ENCODE assay signal across 18 cellular contexts in the genomic region with DNA sequence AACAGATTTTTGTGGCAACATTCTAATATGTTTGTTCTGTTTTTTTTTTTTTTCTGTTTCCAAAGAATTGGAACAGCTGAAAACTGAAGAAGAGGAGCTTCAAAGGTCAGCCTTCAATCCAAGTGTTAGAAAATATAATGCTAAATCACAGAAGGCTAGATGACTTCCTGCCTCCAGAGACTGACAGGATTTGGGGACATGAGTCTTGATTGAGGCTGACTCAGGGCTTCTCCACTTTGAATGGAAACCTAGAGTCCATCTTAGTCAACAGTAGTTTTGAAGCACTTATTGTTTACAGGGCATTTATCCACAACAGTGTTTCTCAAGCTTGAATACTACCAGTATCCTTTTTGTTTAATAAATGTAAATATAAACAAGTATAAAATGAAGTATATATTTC. TPM values are rescaled to one million over a fixed set of nuclear protein-coding genes. Genes with fewer than 3 reads are reported as not detected.
A peak's percentile ranks its signal among the peaks of the same experiment; 100 is the strongest.
DNase-seq lines count a peak whose midpoint lies in the region; ATAC-seq, FAIRE-seq and TF ChIP-seq lines count a peak whose summit lies in the region.
"Had no signal": no experiment of that assay in that cellular context is flagged by ENCODE, and none has a peak within 500 bp of the region (broad histone marks: within the 10 kb centered on the region; RNA-seq: fewer than 3 reads in every experiment).

No MANE protein-coding gene starts in this region.

- BruUV-seq in HepG2 (replicated peaks; lab: Mats Ljungman, UMichigan): TSS peak; percentile 73

- peak overlapping the region; percentile 63 for H3K4me2 ChIP-seq in HepG2 (ENCODE audit: low read depth, low read length)

- no peak for FAIRE-seq in HepG2 (lab: Jason Lieb, UNC)
- FAIRE-seq in small intestine (lab: Jason Lieb, UNC): no peak

- H4K20me1 ChIP-seq in HepG2 (ENCODE audit: insufficient read depth, low read length): no peaks in the 10 kb centered on the region

- no peak for TF ChIP-seq POLR2A in HepG2 (IDR thresholded peaks at IDR 0.05; ENCODE audit: insufficient read depth in 1 of 2, low read depth in 2 of 2, low read length in 2 of 2)

- peaks cover 2% of the 10 kb centered on the region for H3K36me3 Mint-ChIP-seq in T-helper 17 cell (ENCODE audit: low read depth)
- H3K36me3 Mint-ChIP-seq in activated CD4-positive, alpha-beta T cell treated with anti-CD3 and anti-CD28 coated beads, Interleukin-2, amount 10 ng/mL, durations not matched to agents 7 days and 5 days (ENCODE audit: low read depth): peaks cover 62% of the 10 kb centered on the region

- DNase-seq in NCI-H1930 (lab: John Stamatoyannopoulos, UW) (peak; percentile 13 to 22), T-helper 17 cell (no peak), HepG2 (ENCODE audit: low spot score) (peak; percentile 10), small intestine (peak; percentile 27), LoVo (ENCODE audit: low spot score) (no peak)
- no peak for DNase-seq in activated CD8-positive, alpha-beta memory T cell treated with anti-CD3 and anti-CD28 coated beads for 24 hours
- no peak for DNase-seq in activated CD4-positive, alpha-beta T cell treated with anti-CD3 and anti-CD28 coated beads, Interleukin-2, amount 10 ng/mL, durations not matched to agents 7 days and 5 days
- DNase-seq: BE2C; Calu3; CD4-positive, alpha-beta T cell; KBM-7; NCI-H1436; NCI-H2081; NCI-H510A; NCI-H774; Right ventricle myocardium superior had no signal

- H3K9me3 ChIP-seq in T-helper 17 cell (ENCODE audit: control insufficient read depth, low read length, poor library complexity, severe bottlenecking) (no peaks in the 10 kb centered on the region), HepG2 (ENCODE audit: low read length) (no peaks in the 10 kb centered on the region), small intestine (ENCODE audit: control insufficient read depth, low read depth) (no peaks in the 10 kb centered on the region)
- H3K9me3 ChIP-seq: BE2C, HAP-1 had no signal

- H3K27ac Mint-ChIP-seq in T-helper 17 cell: peak overlapping the region; percentile 72
- H3K27ac Mint-ChIP-seq in activated CD4-positive, alpha-beta T cell treated with anti-CD3 and anti-CD28 coated beads, Interleukin-2, amount 10 ng/mL, durations not matched to agents 7 days and 5 days: no peak overlapping the region
- H3K27ac Mint-ChIP-seq: CD4-positive, alpha-beta T cell had no signal

- H3K79me2 ChIP-seq in HepG2 (ENCODE audit: insufficient read depth, low read length): no peaks in the 10 kb centered on the region

- H3K36me3 ChIP-seq in HepG2 (replicated peaks in 1 of 2; ENCODE audit: control insufficient read depth in 1 of 2, insufficient read depth in 2 of 2, low read length in 2 of 2): peaks cover 2 to 19% of the 10 kb centered on the region in 2 experiments; a peak in 4 of 5 replicates
- no peaks in the 10 kb centered on the region for H3K36me3 ChIP-seq in small intestine (ENCODE audit: control insufficient read depth in 2 of 2, insufficient read depth in 2 of 2, low read length in 2 of 2)

- H3K27me3 Mint-ChIP-seq in T-helper 17 cell: no peaks in the 10 kb centered on the region
- H3K27me3 Mint-ChIP-seq in activated CD4-positive, alpha-beta T cell treated with anti-CD3 and anti-CD28 coated beads, Interleukin-2, amount 10 ng/mL, durations not matched to agents 7 days and 5 days: no peaks in the 10 kb centered on the region
- H3K27me3 Mint-ChIP-seq: CD4-positive, alpha-beta T cell had no signal

- TF ChIP-seq RAD21 in HepG2 (CRISPR knock-in tag; IDR thresholded peaks at IDR 0.05): no peak

- H3K4me1 ChIP-seq in HepG2 (ENCODE audit: insufficient read depth, low read length) (peaks cover 20% of the 10 kb centered on the region), small intestine (ENCODE audit: control insufficient read depth in 2 of 2, insufficient read depth in 1 of 2, low read depth in 1 of 2, low read length in 1 of 2) (no peaks in the 10 kb centered on the region)
- H3K4me1 ChIP-seq: HAP-1 had no signal

- CTCF ChIA-PET in HepG2 (lab: Yijun Ruan, JAX; ENCODE audit: low intra/inter-chr PET ratio, low total read pairs): no interaction called here
- CTCF ChIA-PET in activated CD4-positive, alpha-beta T cell treated with anti-CD3 and anti-CD28 coated beads, Interleukin-2, amount 10 ng/mL, durations not matched to agents 7 days and 5 days (lab: Charles Lee): interaction anchor here (0.7 to 1.4 kb wide), 4 partner anchors 11 to 243 kb away, joined by 3 to 6 read pairs (median 4); a partner anchor contains a TSS

- H3K9ac ChIP-seq in HepG2 (ENCODE audit: insufficient read depth, low read depth, low read length): peak overlapping the region; percentile 55

- peak overlapping the region; percentile 90 for H3K27ac ChIP-seq in HepG2 (ENCODE audit: extremely low read length, insufficient read depth, low read length)
- H3K27ac ChIP-seq in small intestine (ENCODE audit: low read depth in 1 of 2, low read length in 1 of 2): peak overlapping the region in 1 of 2 donors; percentile 20

- in situ Hi-C loops in HepG2 (cut with HindIII; ENCODE audit: extremely low pct_ligation_motif_present, low pct_unique_long_range_greater_than_20kb): no loop called here

- no peak for TF ChIP-seq CTCF in HepG2 (CRISPR knock-in tag; IDR thresholded peaks at IDR 0.05)

- intact Hi-C loops in HepG2 (cut with micrococcal nuclease; ENCODE audit: unreplicated experiment): no loop called here

- H3K27me3 ChIP-seq in HepG2 (ENCODE audit: control insufficient read depth in 1 of 2, insufficient read depth in 2 of 2, low read length in 2 of 2) (no peaks in the 10 kb centered on the region), small intestine (ENCODE audit: control insufficient read depth in 2 of 2, insufficient read depth in 2 of 2, low read length in 2 of 2) (no peaks in the 10 kb centered on the region)
- H3K27me3 ChIP-seq: BE2C had no signal

- H3K4me3 Mint-ChIP-seq in T-helper 17 cell: no peak overlapping the region
- H3K4me3 Mint-ChIP-seq in activated CD4-positive, alpha-beta T cell treated with anti-CD3 and anti-CD28 coated beads, Interleukin-2, amount 10 ng/mL, durations not matched to agents 7 days and 5 days: no peak overlapping the region
- H3K4me3 Mint-ChIP-seq: CD4-positive, alpha-beta T cell had no signal

- no peaks in the 10 kb centered on the region for H3K9me3 Mint-ChIP-seq in activated CD4-positive, alpha-beta T cell treated with anti-CD3 and anti-CD28 coated beads, Interleukin-2, amount 10 ng/mL, durations not matched to agents 7 days and 5 days
- H3K9me3 Mint-ChIP-seq: CD4-positive, alpha-beta T cell had no signal

- H2AFZ ChIP-seq in HepG2 (ENCODE audit: low read length): peak overlapping the region; percentile 70

- POLR2A ChIA-PET in HepG2 (lab: Yijun Ruan, JAX): interaction anchor here (0.8 to 2.4 kb wide), 5 partner anchors 11 to 157 kb away, joined by 3 to 17 read pairs (median 5); a partner anchor contains a TSS
- POLR2A ChIA-PET in activated CD4-positive, alpha-beta T cell treated with anti-CD3 and anti-CD28 coated beads, Interleukin-2, amount 10 ng/mL, durations not matched to agents 7 days and 5 days (lab: Charles Lee): interaction anchor here (0.6 kb wide), 1 partner anchor 94 kb away, joined by 4 read pairs; no protein-coding TSS in a partner anchor

- H3K4me3 ChIP-seq in HepG2 (replicated peaks in 1 of 3; ENCODE audit: insufficient read depth in 1 of 3, low read depth in 2 of 3, low read length in 3 of 3) (peak overlapping the region; percentile 22 to 52 (median 29); a peak in 3 of 6 replicates), small intestine (ENCODE audit: low read depth in 1 of 2, low read length in 2 of 2) (no peak overlapping the region)
- H3K4me3 ChIP-seq: HAP-1 had no signal

- ATAC-seq in T-helper 17 cell: no peak
- ATAC-seq in HepG2: no peak
- ATAC-seq: Panc1 had no signal

- TF ChIP-seq EP300 in HepG2 (IDR thresholded peaks at IDR 0.05; ENCODE audit: low read depth in 2 of 2, low read length in 2 of 2) (no peak), HepG2 (CRISPR knock-in tag; IDR thresholded peaks at IDR 0.05; ENCODE audit: borderline replicate concordance) (no peak)

- H3K4me1 Mint-ChIP-seq in T-helper 17 cell: peaks cover 5% of the 10 kb centered on the region
- no peaks in the 10 kb centered on the region for H3K4me1 Mint-ChIP-seq in activated CD4-positive, alpha-beta T cell treated with anti-CD3 and anti-CD28 coated beads, Interleukin-2, amount 10 ng/mL, durations not matched to agents 7 days and 5 days

RNA-seq across cellular contexts. Expression of a gene that starts 44.5 kb away (rescaled TPM):
- 1 to 10 TPM; 1.5 to 2.0 TPM for total RNA-seq in T-helper 17 cell
- total RNA-seq in HepG2 (2016; rRNA removed; fragmentation: Illumina TruSeq; extraction: Trizol): 12.8 and 20.6 TPM in 2 replicates
- 3.3 and 4.3 TPM in 2 replicates for total RNA-seq in HepG2 (2016; cell fraction: cytosol; rRNA removed; fragmentation: Illumina TruSeq; extraction: Trizol; ENCODE audit: low read depth)
- 15.4 and 17.8 TPM in 2 replicates for total RNA-seq in HepG2 (2016; cell fraction: insoluble cytoplasmic fraction; rRNA removed; fragmentation: Illumina TruSeq; extraction: Trizol)
- total RNA-seq in HepG2 (2016; cell fraction: membrane; rRNA removed; fragmentation: Illumina TruSeq; extraction: Trizol): 6.5 and 7.3 TPM in 2 replicates
- total RNA-seq in HepG2 (2016; cell fraction: nucleus; rRNA removed; fragmentation: Illumina TruSeq; extraction: Trizol): 10.1 and 12.1 TPM in 2 replicates
- 6.2 and 8.5 TPM in 2 replicates for polyA plus RNA-seq in HepG2 (2011; rRNA removed)
- 6.3 and 7.9 TPM in 2 replicates for polyA plus RNA-seq in HepG2 (2011; cell fraction: cytosol; rRNA removed)
- polyA plus RNA-seq in HepG2 (2011; cell fraction: nucleus; rRNA removed): 4.9 and 5.2 TPM in 2 replicates
- 3.7 and 8.8 TPM in 2 replicates for polyA plus RNA-seq in HepG2 (2012)
- 2.7 and 3.1 TPM in 2 replicates for polyA plus RNA-seq in HepG2 (2016; cell fraction: cytosol; fragmentation: Illumina TruSeq; extraction: Trizol; ENCODE audit: low read depth)
- polyA plus RNA-seq in HepG2 (2016; cell fraction: insoluble cytoplasmic fraction; fragmentation: Illumina TruSeq; extraction: Trizol; ENCODE audit: low read depth): 42.2 and 42.8 TPM in 2 replicates
- 6.1 and 7.0 TPM in 2 replicates for polyA plus RNA-seq in HepG2 (2016; cell fraction: membrane; fragmentation: Illumina TruSeq; extraction: Trizol; ENCODE audit: low read depth)
- 18.7 and 21.0 TPM in 2 replicates for polyA plus RNA-seq in HepG2 (2016; cell fraction: nucleus; fragmentation: Illumina TruSeq; extraction: Trizol; ENCODE audit: insufficient read depth, low read depth)
- polyA minus RNA-seq in HepG2 (2011; rRNA and poly(A)+ RNA removed; ENCODE audit: low replicate concordance): 23.6 and 59.0 TPM in 2 replicates
- 2.3 and 6.5 TPM in 2 replicates for polyA minus RNA-seq in HepG2 (2011; cell fraction: cytosol; rRNA and poly(A)+ RNA removed)
- 4.8 and 7.3 TPM in 2 replicates for polyA minus RNA-seq in HepG2 (2011; cell fraction: nucleus; rRNA and poly(A)+ RNA removed)
- polyA plus RNA-seq in small intestine: 1 to 10 TPM in 2 of 3 donors, under 1 TPM in 1; 0.89 to 8.4 (median 1.9) TPM
- total RNA-seq in activated CD4-positive, alpha-beta T cell treated with anti-CD3 and anti-CD28 coated beads, Interleukin-2, amount 10 ng/mL, durations not matched to agents 7 days and 5 days: 10 to 100 TPM; 59.9 to 66.7 TPM

RNA-seq across cellular contexts. Expression of a gene that starts 56.4 kb away (rescaled TPM):
- total RNA-seq in T-helper 17 cell: 1 to 10 TPM in 1 of 2 donors, under 1 TPM in 1; 0.77 to 4.6 TPM
- 21.4 and 34.5 TPM in 2 replicates for total RNA-seq in HepG2 (2016; rRNA removed; fragmentation: Illumina TruSeq; extraction: Trizol)
- total RNA-seq in HepG2 (2016; cell fraction: cytosol; rRNA removed; fragmentation: Illumina TruSeq; extraction: Trizol; ENCODE audit: low read depth): 3.5 and 3.7 TPM in 2 replicates
- 20.6 and 35.0 TPM in 2 replicates for total RNA-seq in HepG2 (2016; cell fraction: insoluble cytoplasmic fraction; rRNA removed; fragmentation: Illumina TruSeq; extraction: Trizol)
- 4.5 and 7.0 TPM in 2 replicates for total RNA-seq in HepG2 (2016; cell fraction: membrane; rRNA removed; fragmentation: Illumina TruSeq; extraction: Trizol)
- total RNA-seq in HepG2 (2016; cell fraction: nucleus; rRNA removed; fragmentation: Illumina TruSeq; extraction: Trizol): 32.4 and 33.6 TPM in 2 replicates
- 6.1 and 8.0 TPM in 2 replicates for polyA plus RNA-seq in HepG2 (2011; rRNA removed)
- polyA plus RNA-seq in HepG2 (2011; cell fraction: cytosol; rRNA removed): 2.0 and 3.8 TPM in 2 replicates
- polyA plus RNA-seq in HepG2 (2011; cell fraction: nucleus; rRNA removed): 3.9 and 5.0 TPM in 2 replicates
- 9.1 and 16.9 TPM in 2 replicates for polyA plus RNA-seq in HepG2 (2012)
- polyA plus RNA-seq in HepG2 (2016; cell fraction: cytosol; fragmentation: Illumina TruSeq; extraction: Trizol; ENCODE audit: low read depth): 1.1 and 1.3 TPM in 2 replicates
- 17.5 and 17.9 TPM in 2 replicates for polyA plus RNA-seq in HepG2 (2016; cell fraction: insoluble cytoplasmic fraction; fragmentation: Illumina TruSeq; extraction: Trizol; ENCODE audit: low read depth)
- polyA plus RNA-seq in HepG2 (2016; cell fraction: membrane; fragmentation: Illumina TruSeq; extraction: Trizol; ENCODE audit: low read depth): 2.7 and 3.5 TPM in 2 replicates
- 28.1 and 29.9 TPM in 2 replicates for polyA plus RNA-seq in HepG2 (2016; cell fraction: nucleus; fragmentation: Illumina TruSeq; extraction: Trizol; ENCODE audit: insufficient read depth, low read depth)
- 3.9 and 18.6 TPM in 2 replicates for polyA minus RNA-seq in HepG2 (2011; rRNA and poly(A)+ RNA removed; ENCODE audit: low replicate concordance)
- 9.1 and 12.3 TPM in 2 replicates for polyA minus RNA-seq in HepG2 (2011; cell fraction: cytosol; rRNA and poly(A)+ RNA removed)
- 28.5 and 29.7 TPM in 2 replicates for polyA minus RNA-seq in HepG2 (2011; cell fraction: nucleus; rRNA and poly(A)+ RNA removed)
- polyA plus RNA-seq in small intestine: 10 to 100 TPM in 1 of 3 donors, 1 to 10 TPM in 2; 8.1 to 11.0 (median 9.5) TPM
- 10 to 100 TPM; 62.2 to 69.0 TPM for total RNA-seq in activated CD4-positive, alpha-beta T cell treated with anti-CD3 and anti-CD28 coated beads, Interleukin-2, amount 10 ng/mL, durations not matched to agents 7 days and 5 days

Comparison
In these comparisons a context has a peak if more than half of its experiments do, and no peak if none do; other contexts are left out.
1. DNase-seq: peak in NCI-H1930 (2 of 2), HepG2 (single experiment) and small intestine (single experiment); none in T-helper 17 cell (0 of 3), activated CD8-positive, alpha-beta memory T cell treated with anti-CD3 and anti-CD28 coated beads for 24 hours (single experiment), activated CD4-positive, alpha-beta T cell treated with anti-CD3 and anti-CD28 coated beads, Interleukin-2, amount 10 ng/mL, durations not matched to agents 7 days and 5 days (single experiment) and LoVo (single experiment).
2. H3K4me3 ChIP-seq: peak in HepG2 (3 of 3); none in small intestine (0 of 2).